In genomic region chr12:55973598-55974307, GRCh38 we compare ENCODE assay signal across 8 cellular contexts. TPM values are rescaled to one million over a fixed set of nuclear protein-coding genes. Genes with fewer than 3 reads are reported as not detected.
DNase-seq lines count a peak whose midpoint lies in the region; ATAC-seq, FAIRE-seq and TF ChIP-seq lines count a peak whose summit lies in the region.

Gene RAB5B (plus strand): TSS chr12:55974078. CDS start chr12:55986961, 12,883 bp downstream.

- no peaks in the 10 kb centered on the region for H3K9me3 Mint-ChIP-seq in brain

- ATAC-seq in GM18858 (IDR thresholded peaks at IDR 0.05; ENCODE audit: unreplicated experiment) (peak; percentile 91), HG03066 (IDR thresholded peaks at IDR 0.05; ENCODE audit: low read depth, unreplicated experiment) (peak; percentile 93), sciatic nerve (peak; percentile 96)

- no peak within 1 kb of the TSS for H3K4me3 Mint-ChIP-seq in brain

- H3K27ac Mint-ChIP-seq in brain, result no peak within 1 kb of the TSS

- peaks cover 36% of the 10 kb centered on the region for H3K36me3 Mint-ChIP-seq in brain

- FAIRE-seq in A204.1 (lab: Jason Lieb, UNC) (peak; percentile 99), TTC549 (lab: Jason Lieb, UNC) (peak; percentile 98)

- intact Hi-C loops in sciatic nerve (cut with DNase I), result no loop called here

- H3K27me3 Mint-ChIP-seq in brain, result peaks cover 2% of the 10 kb centered on the region

- H3K4me1 Mint-ChIP-seq in brain, result no peaks in the 10 kb centered on the region

- no peak for TF ChIP-seq CTCF in brain (conservative IDR thresholded peaks at IDR 0.05)

- DNase-seq in NCI-H2107 treated with DMSO at 0.1 percent for 48 hours (lab: John Stamatoyannopoulos, UW; ENCODE audit: unreplicated experiment) (peak; percentile 99), iPS DF 19.7 (ENCODE audit: low read depth, low spot score) (peak; percentile 100), sciatic nerve (ENCODE audit: low spot score) (peak; percentile 99)

RNA-seq across cellular contexts. Expression of gene RAB5B, which starts in this region (rescaled TPM):
- polyA plus RNA-seq in brain (ENCODE audit: insufficient read depth, low read depth, low replicate concordance), result 156 TPM
- 143 TPM for total RNA-seq in sciatic nerve

Comparison
In these comparisons a context has a peak if more than half of its experiments do, and no peak if none do; other contexts are left out.
1. Peak in every context shown above with its lines: DNase-seq and ATAC-seq.